ENCODE assay signal across 10 cellular contexts in genomic region chr10:102632394-102633062, GRCh38. TPM values are rescaled to one million over a fixed set of nuclear protein-coding genes. Genes with fewer than 3 reads are reported as not detected.
A peak's percentile ranks its signal among the peaks of the same experiment; 100 is the strongest.
DNase-seq lines count a peak whose midpoint lies in the region; ATAC-seq and TF ChIP-seq lines count a peak whose summit lies in the region.
"Had no signal": no experiment of that assay in that cellular context is flagged by ENCODE, and none has a peak within 500 bp of the region (broad histone marks: within the 10 kb centered on the region; RNA-seq: fewer than 3 reads in every experiment).

No MANE protein-coding gene starts in this region.

- no peaks in the 10 kb centered on the region for H3K27me3 ChIP-seq in muscle layer of colon (ENCODE audit: control insufficient read depth in 1 of 2, insufficient read depth in 2 of 2, low read length in 2 of 2)
- H3K27me3 ChIP-seq: pancreas had no signal

- H3K36me3 ChIP-seq in muscle layer of colon (ENCODE audit: insufficient read depth, low read length) = no peaks in the 10 kb centered on the region

- no peak overlapping the region for H3K4me3 Mint-ChIP-seq in natural killer cell treated with Interleukin-12 subunit alpha and Interleukin-12 subunit beta and Interleukin-15 and Interleukin-18, amount 100 ng/mL, for 72 hours
- H3K4me3 Mint-ChIP-seq in natural killer cell = no peak overlapping the region

- H3K27ac ChIP-seq in muscle layer of colon (ENCODE audit: low read depth, low read length) = peak overlapping the region; percentile 85
- H3K27ac ChIP-seq: pancreas had no signal

- peaks cover 79% of the 10 kb centered on the region for H3K4me1 ChIP-seq in muscle layer of colon (ENCODE audit: insufficient read depth, low read length)

- intact Hi-C loops in natural killer cell (cut with micrococcal nuclease) = no loop called here

- peaks cover 21 to 29% of the 10 kb centered on the region in 2 donors for H3K4me1 Mint-ChIP-seq in natural killer cell treated with Interleukin-12 subunit alpha and Interleukin-12 subunit beta and Interleukin-15 and Interleukin-18, amount 100 ng/mL, for 72 hours (ENCODE audit: low read depth in 2 of 2)
- peaks cover 6 to 14% of the 10 kb centered on the region in 2 donors for H3K4me1 Mint-ChIP-seq in natural killer cell

- no peak for DNase-seq in natural killer cell treated with Interleukin-12 subunit alpha and Interleukin-12 subunit beta and Interleukin-15 and Interleukin-18, amount 100 ng/mL, for 72 hours (ENCODE audit: low spot score)
- no peak for DNase-seq in natural killer cell
- peak; percentile 62 for DNase-seq in choroid plexus epithelial cell (ENCODE audit: low read depth)
- DNase-seq in kidney glomerular epithelial cell (lab: John Stamatoyannopoulos, UW) = no peak
- DNase-seq in globus pallidus (ENCODE audit: low spot score) = no peak
- no peak for DNase-seq in NCI-H146 treated with DMSO at 0.1 percent for 48 hours (lab: John Stamatoyannopoulos, UW; ENCODE audit: unreplicated experiment)
- DNase-seq: DMS153 had no signal

- no peaks in the 10 kb centered on the region for H3K36me3 Mint-ChIP-seq in natural killer cell treated with Interleukin-12 subunit alpha and Interleukin-12 subunit beta and Interleukin-15 and Interleukin-18, amount 100 ng/mL, for 72 hours
- no peaks in the 10 kb centered on the region for H3K36me3 Mint-ChIP-seq in natural killer cell

- no peak overlapping the region for H3K4me3 ChIP-seq in choroid plexus epithelial cell (ENCODE audit: low read depth, low read length)
- peak overlapping the region in 1 of 2 donors; percentile 25 for H3K4me3 ChIP-seq in muscle layer of colon (ENCODE audit: low read depth in 1 of 2, low read length in 2 of 2)
- H3K4me3 ChIP-seq: pancreas had no signal

- no peak for ATAC-seq in natural killer cell treated with Interleukin-12 subunit alpha and Interleukin-12 subunit beta and Interleukin-15 and Interleukin-18, amount 100 ng/mL, for 72 hours
- ATAC-seq in natural killer cell (no peak), GM18517 (IDR thresholded peaks at IDR 0.05; ENCODE audit: unreplicated experiment) (no peak)

- no peak for TF ChIP-seq CTCF in natural killer cell (IDR thresholded peaks at IDR 0.05)
- TF ChIP-seq CTCF in choroid plexus epithelial cell (conservative IDR thresholded peaks at IDR 0.05; ENCODE audit: low read depth, low read length) = peak; percentile 22

- H3K27ac Mint-ChIP-seq in natural killer cell treated with Interleukin-12 subunit alpha and Interleukin-12 subunit beta and Interleukin-15 and Interleukin-18, amount 100 ng/mL, for 72 hours = peak overlapping the region; percentile 61 to 77
- peak overlapping the region in 1 of 2 donors; percentile 49 for H3K27ac Mint-ChIP-seq in natural killer cell

- no peaks in the 10 kb centered on the region for H3K27me3 Mint-ChIP-seq in natural killer cell treated with Interleukin-12 subunit alpha and Interleukin-12 subunit beta and Interleukin-15 and Interleukin-18, amount 100 ng/mL, for 72 hours
- H3K27me3 Mint-ChIP-seq in natural killer cell (ENCODE audit: low read depth in 2 of 2) = no peaks in the 10 kb centered on the region

- H3K9ac ChIP-seq in muscle layer of colon (ENCODE audit: low read length) = no peak overlapping the region

- H3K9me3 ChIP-seq in muscle layer of colon (ENCODE audit: low read length) = no peaks in the 10 kb centered on the region
- H3K9me3 ChIP-seq: pancreas had no signal

- H3K9me3 Mint-ChIP-seq in natural killer cell treated with Interleukin-12 subunit alpha and Interleukin-12 subunit beta and Interleukin-15 and Interleukin-18, amount 100 ng/mL, for 72 hours = no peaks in the 10 kb centered on the region
- no peaks in the 10 kb centered on the region for H3K9me3 Mint-ChIP-seq in natural killer cell

RNA-seq across cellular contexts. Expression of gene TRIM8, which starts 11.8 kb away (rescaled TPM):
- 10 to 100 TPM; 50.2 to 78.5 TPM for total RNA-seq in natural killer cell treated with Interleukin-12 subunit alpha and Interleukin-12 subunit beta and Interleukin-15 and Interleukin-18, amount 100 ng/mL, for 72 hours
- total RNA-seq in natural killer cell = 10 to 100 TPM; 81.9 to 87.8 (median 86.2) TPM
